ENCODE assay signal across 20 cellular contexts in genomic region chr20:21682576-21682975, GRCh38. TPM values are rescaled to one million over a fixed set of nuclear protein-coding genes. Genes with fewer than 3 reads are reported as not detected.
A peak's percentile ranks its signal among the peaks of the same experiment; 100 is the strongest.
DNase-seq lines count a peak whose midpoint lies in the region; ATAC-seq and TF ChIP-seq lines count a peak whose summit lies in the region.
"Had no signal": no experiment of that assay in that cellular context is flagged by ENCODE, and none has a peak within 500 bp of the region (broad histone marks: within the 10 kb centered on the region; RNA-seq: fewer than 3 reads in every experiment).

No MANE protein-coding gene starts in this region.

- TF ChIP-seq CTCF in omental fat pad (IDR thresholded peaks at IDR 0.05) = no peak

- peak; percentile 48 for ATAC-seq in omental fat pad (ENCODE audit: low FRiP score)
- ATAC-seq: naive thymus-derived CD4-positive, alpha-beta T cell had no signal

- in situ Hi-C loops in Caki2 (cut with HindIII; ENCODE audit: low pct_unique_long_range_greater_than_20kb, low sequenced_read_pairs) = no loop called here

- DNase-seq in Caki2 (ENCODE audit: low read depth) = peak; percentile 56
- peak; percentile 49 for DNase-seq in NCI-H1092 (lab: John Stamatoyannopoulos, UW)
- DNase-seq in NCI-H82 treated with DMSO at 0.1 percent for 48 hours (lab: John Stamatoyannopoulos, UW; ENCODE audit: unreplicated experiment) = peak; percentile 74
- DNase-seq in omental fat pad (ENCODE audit: low spot score) = no peak
- no peak for DNase-seq in SK-N-DZ (ENCODE audit: low spot score)
- no peak for DNase-seq in activated CD4-positive, CD25-positive, alpha-beta regulatory T cell treated with anti-CD3 and anti-CD28 coated beads, Interleukin-2, amount 50 U/mL, for 72 hours
- no peak for DNase-seq in putamen (ENCODE audit: low spot score)
- no peak for DNase-seq in T1000 (lab: John Stamatoyannopoulos, UW)
- DNase-seq: DMS79 treated with DMSO at 0.1 percent for 48 hours; esophagus squamous epithelium; H9; Karpas-422; naive thymus-derived CD4-positive, alpha-beta T cell; NCI-H1930; NK-92 treated with Interleukin-12 subunit alpha and Interleukin-12 subunit beta, amount 100 ng/mL, for 24 hours had no signal

RNA-seq across cellular contexts. Expression of gene PAX1, which starts 22.9 kb away (rescaled TPM):
- not detected in 2 replicates for total RNA-seq in Caki2 (2014; rRNA removed; shearing (Covaris generic); ENCODE audit: low replicate concordance)
- not detected for total RNA-seq in omental fat pad
- polyA plus RNA-seq in SK-N-DZ (2014; cell fraction: cytosol; rRNA removed) = not detected in 2 replicates
- polyA plus RNA-seq in SK-N-DZ (2014; cell fraction: nucleus; rRNA removed) = not detected in 2 replicates
- total RNA-seq: activated CD8-positive, alpha-beta memory T cell treated with anti-CD3 and anti-CD28 coated beads for 36 hours; H9; naive thymus-derived CD4-positive, alpha-beta T cell; posterior vena cava; spleen; T-helper 1 cell treated with Interleukin-12 subunit alpha and Interleukin-12 subunit beta and Interleukin-4 antibody, amounts not matched to agents 30 ng/mL and 1 ng/mL, for 36 hours; tibial nerve had no signal
- polyA plus RNA-seq: naive thymus-derived CD4-positive, alpha-beta T cell; spleen had no signal

Comparison
In these comparisons a context has a peak if more than half of its experiments do, and no peak if none do; other contexts are left out.
1. DNase-seq: peak in Caki2 (single experiment), NCI-H1092 (single experiment) and NCI-H82 treated with DMSO at 0.1 percent for 48 hours (single experiment); none in omental fat pad (single experiment), SK-N-DZ (single experiment), activated CD4-positive, CD25-positive, alpha-beta regulatory T cell treated with anti-CD3 and anti-CD28 coated beads, Interleukin-2, amount 50 U/mL, for 72 hours (single experiment), putamen (single experiment) and T1000 (single experiment).